Comparison of ENCODE assay signal across 8 cellular contexts in the genomic region with DNA sequence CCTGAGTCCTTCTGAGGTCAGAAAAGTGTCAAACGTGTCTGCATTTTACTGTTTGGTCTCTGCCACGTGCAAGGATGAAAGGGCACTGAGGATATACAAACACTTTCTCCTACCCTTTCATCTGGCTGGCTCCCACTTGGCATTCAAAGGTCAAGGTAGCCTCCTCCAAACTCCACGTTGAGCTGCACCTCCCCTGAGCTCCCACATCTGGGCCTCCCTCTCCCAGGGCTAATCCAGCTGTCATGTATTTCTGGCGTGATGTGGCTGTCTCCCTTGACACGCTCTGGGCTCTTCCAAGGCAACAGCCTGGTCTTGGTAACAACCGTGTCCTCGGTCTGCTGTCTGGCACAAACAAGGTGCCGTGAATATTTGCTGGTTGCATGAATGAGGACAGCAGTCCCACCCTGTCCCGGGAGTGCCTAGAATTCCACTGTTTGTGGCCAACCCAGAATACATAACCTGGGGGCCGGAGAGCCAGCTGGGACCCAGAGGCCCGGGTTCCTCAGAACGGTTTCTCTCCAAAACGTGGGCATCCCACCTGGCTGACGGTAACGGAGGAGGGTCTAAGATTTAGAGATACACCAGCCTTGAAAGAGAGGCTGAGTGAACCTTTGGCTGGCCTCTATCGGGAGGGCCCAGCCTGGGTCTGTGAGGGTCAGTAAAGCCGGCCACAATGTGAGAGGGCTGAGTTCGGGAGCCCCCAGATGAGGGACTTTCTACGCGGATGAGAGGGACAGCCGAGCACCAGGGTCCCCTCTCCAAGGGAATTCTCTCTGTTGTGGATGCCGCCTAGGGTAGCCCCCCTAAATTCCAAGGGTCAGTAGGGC. TPM values are rescaled to one million over a fixed set of nuclear protein-coding genes. Genes with fewer than 3 reads are reported as not detected.
DNase-seq lines count a peak whose midpoint lies in the region; ATAC-seq and TF ChIP-seq lines count a peak whose summit lies in the region.

No MANE protein-coding gene starts in this region.

- H3K4me1 Mint-ChIP-seq in activated T-cell treated with anti-CD3 and anti-CD28 coated beads, Interleukin-2, amount 50 U/mL, for 4 hours (ENCODE audit: low read depth): peaks cover 33% of the 10 kb centered on the region
- H3K4me1 Mint-ChIP-seq in activated naive CD4-positive, alpha-beta T cell treated with anti-CD3 and anti-CD28 coated beads, Interleukin-2, amount 50 U/mL, for 24 hours: peaks cover 44% of the 10 kb centered on the region

- no peak for TF ChIP-seq POLR2A in heart left ventricle (IDR thresholded peaks at IDR 0.05)

- no peaks in the 10 kb centered on the region for H3K27me3 Mint-ChIP-seq in activated T-cell treated with anti-CD3 and anti-CD28 coated beads, Interleukin-2, amount 50 U/mL, for 4 hours (ENCODE audit: low read depth)
- H3K27me3 Mint-ChIP-seq in activated naive CD4-positive, alpha-beta T cell treated with anti-CD3 and anti-CD28 coated beads, Interleukin-2, amount 50 U/mL, for 24 hours: no peaks in the 10 kb centered on the region

- H3K27me3 ChIP-seq in HUES48 (ENCODE audit: control insufficient read depth, insufficient read depth, low read length) (no peaks in the 10 kb centered on the region), heart left ventricle (no peaks in the 10 kb centered on the region), psoas muscle (ENCODE audit: insufficient read depth in 3 of 3, low read length in 2 of 3) (no peaks in the 10 kb centered on the region)

- TF ChIP-seq CTCF in heart left ventricle (IDR thresholded peaks at IDR 0.05) (no peak), psoas muscle (IDR thresholded peaks at IDR 0.05) (no peak)

- H3K27ac ChIP-seq in HUES48 (ENCODE audit: low read depth, low read length): peak overlapping the region; percentile 89
- H3K27ac ChIP-seq in heart left ventricle: peak overlapping the region; percentile 85 to 97 (median 91)
- H3K27ac ChIP-seq in psoas muscle: peak overlapping the region; percentile 83

- intact Hi-C loops in heart left ventricle (cut with DNase I) (loop anchor here in 1 of 10 donors (1.0 kb wide), 1 partner anchor 20 kb away; a partner anchor contains a TSS), psoas muscle (cut with DNase I) (loop anchor here (2.0 kb wide), 2 partner anchors 18 to 20 kb away; a partner anchor contains a TSS)

- peak overlapping the region; percentile 93 for H3K27ac Mint-ChIP-seq in activated naive CD4-positive, alpha-beta T cell treated with anti-CD3 and anti-CD28 coated beads, Interleukin-2, amount 50 U/mL, for 24 hours

- peak; percentile 1 for ATAC-seq in activated T-cell treated with anti-CD3 and anti-CD28 coated beads, Interleukin-2, amount 50 U/mL, for 4 hours
- ATAC-seq in heart left ventricle (peak; percentile 3 to 27 (median 19)), psoas muscle (peak; percentile 3 to 26 (median 13)), HG03139 (IDR thresholded peaks at IDR 0.05; ENCODE audit: unreplicated experiment) (no peak)

- H3K36me3 ChIP-seq in HUES48 (ENCODE audit: control insufficient read depth, insufficient read depth, low read length) (peaks cover 26% of the 10 kb centered on the region), heart left ventricle (peaks cover 0 to 29% (median 22%) of the 10 kb centered on the region in 9 donors), psoas muscle (ENCODE audit: insufficient read depth in 1 of 2, low read depth in 1 of 2) (peaks cover 0 to 30% of the 10 kb centered on the region in 2 donors)

- DNase-seq in activated T-cell treated with anti-CD3 and anti-CD28 coated beads, Interleukin-2, amount 50 U/mL, for 4 hours: no peak
- DNase-seq in activated T-cell treated with anti-CD3 and anti-CD28 coated beads, Interleukin-2, amount 50 U/mL, for 1 hour: no peak
- peak in 2 of 5 donors; percentile 18 to 37 for DNase-seq in heart left ventricle
- DNase-seq in psoas muscle: peak in 1 of 2 donors; percentile 54
- DNase-seq in putamen (ENCODE audit: low spot score): no peak

- H3K4me3 Mint-ChIP-seq in activated T-cell treated with anti-CD3 and anti-CD28 coated beads, Interleukin-2, amount 50 U/mL, for 4 hours: peak overlapping the region; percentile 97
- peak overlapping the region; percentile 94 for H3K4me3 Mint-ChIP-seq in activated naive CD4-positive, alpha-beta T cell treated with anti-CD3 and anti-CD28 coated beads, Interleukin-2, amount 50 U/mL, for 24 hours

- H3K4me3 ChIP-seq in HUES48 (ENCODE audit: low read depth, low read length) (peak overlapping the region; percentile 99), heart left ventricle (peak overlapping the region; percentile 67 to 100 (median 95)), psoas muscle (peak overlapping the region; percentile 90)

- H3K9me3 ChIP-seq in HUES48 (ENCODE audit: control insufficient read depth, insufficient read depth, low read length): no peaks in the 10 kb centered on the region
- H3K9me3 ChIP-seq in heart left ventricle: no peaks in the 10 kb centered on the region
- no peaks in the 10 kb centered on the region for H3K9me3 ChIP-seq in psoas muscle

- H3K9me3 Mint-ChIP-seq in activated T-cell treated with anti-CD3 and anti-CD28 coated beads, Interleukin-2, amount 50 U/mL, for 4 hours: no peaks in the 10 kb centered on the region
- no peaks in the 10 kb centered on the region for H3K9me3 Mint-ChIP-seq in activated naive CD4-positive, alpha-beta T cell treated with anti-CD3 and anti-CD28 coated beads, Interleukin-2, amount 50 U/mL, for 24 hours

- H3K4me1 ChIP-seq in HUES48 (ENCODE audit: control insufficient read depth, insufficient read depth, low read length) (peaks cover 7% of the 10 kb centered on the region; the same call in 1 of the 2 replicates), heart left ventricle (peaks cover 0 to 45% (median 32%) of the 10 kb centered on the region in 12 donors), psoas muscle (peaks cover 25% of the 10 kb centered on the region)

- H3K36me3 Mint-ChIP-seq in activated T-cell treated with anti-CD3 and anti-CD28 coated beads, Interleukin-2, amount 50 U/mL, for 4 hours (ENCODE audit: insufficient read depth): peaks cover 4% of the 10 kb centered on the region
- peaks cover 1% of the 10 kb centered on the region for H3K36me3 Mint-ChIP-seq in activated naive CD4-positive, alpha-beta T cell treated with anti-CD3 and anti-CD28 coated beads, Interleukin-2, amount 50 U/mL, for 24 hours

- H3K9ac ChIP-seq in HUES48 (ENCODE audit: low read depth, low read length): peak overlapping the region; percentile 89

- WGBS in heart left ventricle, 4 donors: 2 to 3% (median 2%) methylated on average over 17 to 22 of the region's 22 CpGs
- 1 to 2% (median 2%) methylated on average over 22 of the region's 22 CpGs for whole genome bisulfite sequencing in psoas muscle, 3 donors

RNA-seq across cellular contexts. Expression of a gene that starts 0.8 kb away (rescaled TPM):
- total RNA-seq in activated T-cell treated with anti-CD3 and anti-CD28 coated beads, Interleukin-2, amount 50 U/mL, for 4 hours: 10 to 100 TPM; 30.1 to 31.9 (median 30.6) TPM
- total RNA-seq in heart left ventricle (10 to 100 TPM; 22.6 to 38.7 (median 28.3) TPM), psoas muscle (10 to 100 TPM; 12.0 to 20.5 (median 19.8) TPM)
- polyA plus RNA-seq in heart left ventricle (10 to 100 TPM; 21.7 to 39.0 TPM), psoas muscle (10 to 100 TPM; 16.6 to 40.1 (median 22.2) TPM)

RNA-seq across cellular contexts. Expression of a gene that starts 1.1 kb away (rescaled TPM):
- 100 to 1,000 TPM; 150 to 171 (median 151) TPM for total RNA-seq in activated T-cell treated with anti-CD3 and anti-CD28 coated beads, Interleukin-2, amount 50 U/mL, for 4 hours
- total RNA-seq in heart left ventricle: 100 to 1,000 TPM in 2 of 9 donors, 10 to 100 TPM in 7; 72.4 to 176 (median 80.2) TPM
- polyA plus RNA-seq in heart left ventricle: 100 to 1,000 TPM in 1 of 2 donors, 10 to 100 TPM in 1; 48.6 to 161 TPM
- total RNA-seq in psoas muscle: 10 to 100 TPM; 55.7 to 85.6 (median 75.3) TPM
- 100 to 1,000 TPM; 108 to 133 (median 116) TPM for polyA plus RNA-seq in psoas muscle

RNA-seq across cellular contexts. Expression of a gene that starts 19.0 kb away (rescaled TPM):
- total RNA-seq in activated T-cell treated with anti-CD3 and anti-CD28 coated beads, Interleukin-2, amount 50 U/mL, for 4 hours: 100 to 1,000 TPM; 324 to 336 (median 330) TPM
- 10 to 100 TPM; 23.6 to 47.4 (median 29.4) TPM for total RNA-seq in heart left ventricle
- polyA plus RNA-seq in heart left ventricle: 10 to 100 TPM; 25.4 to 85.3 TPM
- 100 to 1,000 TPM in 1 of 4 donors, 10 to 100 TPM in 3; 47.3 to 109 (median 67.9) TPM for total RNA-seq in psoas muscle
- polyA plus RNA-seq in psoas muscle: 100 to 1,000 TPM in 2 of 3 donors, 10 to 100 TPM in 1; 80.6 to 145 (median 135) TPM

RNA-seq across cellular contexts. Expression of a gene that starts 19.1 kb away (rescaled TPM):
- 10 to 100 TPM; 55.9 to 65.2 (median 64.4) TPM for total RNA-seq in activated T-cell treated with anti-CD3 and anti-CD28 coated beads, Interleukin-2, amount 50 U/mL, for 4 hours
- total RNA-seq in heart left ventricle (10 to 100 TPM; 33.8 to 61.7 (median 49.5) TPM), psoas muscle (10 to 100 TPM; 38.0 to 46.7 (median 39.9) TPM)
- polyA plus RNA-seq in heart left ventricle (10 to 100 TPM in 1 of 2 donors, 1 to 10 TPM in 1; 8.5 to 17.6 TPM), psoas muscle (10 to 100 TPM in 2 of 3 donors, 1 to 10 TPM in 1; 7.5 to 21.9 (median 12.1) TPM)
